Comparison of ENCODE assay signal across 27 cellular contexts in the genomic region with DNA sequence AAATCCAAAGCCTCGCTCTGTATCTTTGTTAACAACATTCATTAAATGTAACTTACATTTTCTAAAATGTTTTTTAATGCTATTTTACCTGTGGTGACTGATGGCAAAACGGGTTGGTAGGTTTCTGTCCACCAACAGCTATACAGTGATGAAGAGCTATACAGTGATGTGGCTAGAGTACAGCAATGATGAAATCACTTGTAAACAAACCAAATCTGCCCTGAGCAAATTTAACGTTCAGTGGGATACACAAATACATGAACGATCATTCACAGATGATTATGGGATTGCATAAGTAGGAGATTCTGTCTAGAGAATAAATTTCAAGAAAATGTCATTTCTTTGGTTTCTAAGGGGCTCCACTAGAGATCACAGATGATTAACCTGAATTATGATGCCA.
"Had no signal": no experiment of that assay in that cellular context is flagged by ENCODE, and none has a peak within 500 bp of the region (broad histone marks: within the 10 kb centered on the region; RNA-seq: fewer than 3 reads in every experiment).

No MANE protein-coding gene starts in this region.

- H3K36me3 Mint-ChIP-seq: activated CD4-positive, alpha-beta memory T cell treated with anti-CD3 and anti-CD28 coated beads for 36 hours; activated naive CD4-positive, alpha-beta T cell treated with anti-CD3 and anti-CD28 coated beads, Interleukin-2, amount 50 U/mL, for 24 hours; immature natural killer cell; naive thymus-derived CD4-positive, alpha-beta T cell; stimulated activated effector memory CD8-positive, alpha-beta T cell treated with anti-CD3 and anti-CD28 coated beads, Interleukin-12 subunit alpha, Interleukin-12 subunit beta, amount 100 ng/mL, for 72 hours had no signal

- H3K4me3 ChIP-seq: heart left ventricle, ovary, right lobe of liver, thoracic aorta had no signal

- H3K27ac ChIP-seq: foreskin keratinocyte, heart left ventricle, ovary, right lobe of liver, thoracic aorta, VCaP had no signal

- DNase-seq: activated CD4-positive, alpha-beta memory T cell treated with anti-CD3 and anti-CD28 coated beads for 36 hours; activated CD4-positive, alpha-beta T cell treated with anti-CD3 and anti-CD28 coated beads for 48 hours; activated CD8-positive, alpha-beta memory T cell treated with anti-CD3 and anti-CD28 coated beads, Interleukin-2, amount 50 U/mL, for 4 hours; activated naive CD8-positive, alpha-beta T cell treated with anti-CD3 and anti-CD28 coated beads, Interleukin-2, amount 50 U/mL, for 24 hours; activated T-cell treated with anti-CD3 and anti-CD28 coated beads, Interleukin-2, amount 50 U/mL, for 24 hours; dermis blood vessel endothelial cell; effector CD4-positive, alpha-beta T cell; foreskin keratinocyte; heart left ventricle; hypothalamus; immature natural killer cell; midbrain; naive thymus-derived CD4-positive, alpha-beta T cell; ovary; right lobe of liver; stimulated activated CD4-positive, alpha-beta T cell treated with anti-CD3 and anti-CD28 coated beads, Interleukin-4, amount 100 ng/mL, for 1 hour; trophoblast cell had no signal

- H3K9me3 ChIP-seq: heart left ventricle, ovary, right lobe of liver, thoracic aorta had no signal

- H3K4me1 Mint-ChIP-seq: activated naive CD4-positive, alpha-beta T cell treated with anti-CD3 and anti-CD28 coated beads, Interleukin-2, amount 50 U/mL, for 24 hours; activated naive CD8-positive, alpha-beta T cell treated with anti-CD3 and anti-CD28 coated beads, Interleukin-2, amount 50 U/mL, for 24 hours; activated T-helper 17 cell treated with anti-CD3 and anti-CD28 coated beads, Interleukin-2, amount 50 U/mL, for 72 hours; immature natural killer cell; naive thymus-derived CD4-positive, alpha-beta T cell; stimulated activated effector memory CD8-positive, alpha-beta T cell treated with anti-CD3 and anti-CD28 coated beads, Interleukin-12 subunit alpha, Interleukin-12 subunit beta, amount 100 ng/mL, for 72 hours had no signal

- H3K27ac Mint-ChIP-seq: activated CD4-positive, alpha-beta memory T cell treated with anti-CD3 and anti-CD28 coated beads for 36 hours; activated naive CD4-positive, alpha-beta T cell treated with anti-CD3 and anti-CD28 coated beads, Interleukin-2, amount 50 U/mL, for 24 hours; activated naive CD8-positive, alpha-beta T cell treated with anti-CD3 and anti-CD28 coated beads, Interleukin-2, amount 50 U/mL, for 24 hours; activated T-cell treated with anti-CD3 and anti-CD28 coated beads, Interleukin-2, amount 50 U/mL, for 24 hours; activated T-helper 17 cell treated with anti-CD3 and anti-CD28 coated beads, Interleukin-2, amount 50 U/mL, for 72 hours; immature natural killer cell; naive thymus-derived CD4-positive, alpha-beta T cell; progenitor cell of endocrine pancreas; stimulated activated effector memory CD8-positive, alpha-beta T cell treated with anti-CD3 and anti-CD28 coated beads, Interleukin-12 subunit alpha, Interleukin-12 subunit beta, amount 100 ng/mL, for 72 hours; stimulated activated naive CD8-positive, alpha-beta T cell treated with anti-CD3 and anti-CD28 coated beads, Interleukin-15, Interleukin-2, amounts not matched to agents 100 ng/mL and 50 ng/mL, for 24 hours had no signal

- H3K36me3 ChIP-seq: ovary, thoracic aorta had no signal

- FAIRE-seq: colon, endometrium, urothelium cell line had no signal

- H3K27me3 Mint-ChIP-seq: activated CD4-positive, alpha-beta memory T cell treated with anti-CD3 and anti-CD28 coated beads for 36 hours; activated naive CD4-positive, alpha-beta T cell treated with anti-CD3 and anti-CD28 coated beads, Interleukin-2, amount 50 U/mL, for 24 hours; activated naive CD8-positive, alpha-beta T cell treated with anti-CD3 and anti-CD28 coated beads, Interleukin-2, amount 50 U/mL, for 24 hours; activated T-cell treated with anti-CD3 and anti-CD28 coated beads, Interleukin-2, amount 50 U/mL, for 24 hours; activated T-helper 17 cell treated with anti-CD3 and anti-CD28 coated beads, Interleukin-2, amount 50 U/mL, for 72 hours; naive thymus-derived CD4-positive, alpha-beta T cell; progenitor cell of endocrine pancreas; stimulated activated naive CD8-positive, alpha-beta T cell treated with anti-CD3 and anti-CD28 coated beads, Interleukin-15, Interleukin-2, amounts not matched to agents 100 ng/mL and 50 ng/mL, for 24 hours had no signal

- H3K9me3 Mint-ChIP-seq: activated naive CD8-positive, alpha-beta T cell treated with anti-CD3 and anti-CD28 coated beads, Interleukin-2, amount 50 U/mL, for 24 hours had no signal

- H3K4me3 Mint-ChIP-seq: activated CD4-positive, alpha-beta memory T cell treated with anti-CD3 and anti-CD28 coated beads for 36 hours; activated naive CD4-positive, alpha-beta T cell treated with anti-CD3 and anti-CD28 coated beads, Interleukin-2, amount 50 U/mL, for 24 hours; activated naive CD8-positive, alpha-beta T cell treated with anti-CD3 and anti-CD28 coated beads, Interleukin-2, amount 50 U/mL, for 24 hours; activated T-cell treated with anti-CD3 and anti-CD28 coated beads, Interleukin-2, amount 50 U/mL, for 24 hours; activated T-helper 17 cell treated with anti-CD3 and anti-CD28 coated beads, Interleukin-2, amount 50 U/mL, for 72 hours; immature natural killer cell; naive thymus-derived CD4-positive, alpha-beta T cell; stimulated activated effector memory CD8-positive, alpha-beta T cell treated with anti-CD3 and anti-CD28 coated beads, Interleukin-12 subunit alpha, Interleukin-12 subunit beta, amount 100 ng/mL, for 72 hours; stimulated activated naive CD8-positive, alpha-beta T cell treated with anti-CD3 and anti-CD28 coated beads, Interleukin-15, Interleukin-2, amounts not matched to agents 100 ng/mL and 50 ng/mL, for 24 hours had no signal
